In genomic region chr1:217090073-217090911, GRCh38 we compare ENCODE assay signal across 9 cellular contexts.
DNase-seq lines count a peak whose midpoint lies in the region; ATAC-seq and TF ChIP-seq lines count a peak whose summit lies in the region.
"Had no signal": no experiment of that assay in that cellular context is flagged by ENCODE, and none has a peak within 500 bp of the region (broad histone marks: within the 10 kb centered on the region; RNA-seq: fewer than 3 reads in every experiment).

No MANE protein-coding gene starts in this region.

- H3K27ac Mint-ChIP-seq in T-helper 2 cell treated with Interferon-gamma antibody and Interleukin-4, amounts not matched to agents 5 μg/mL and 100 μg/mL, for 36 hours, result no peak overlapping the region
- H3K27ac Mint-ChIP-seq in mesothelial cell of epicardium, result peak overlapping the region; percentile 89

- TF ChIP-seq CTCF in choroid plexus epithelial cell (conservative IDR thresholded peaks at IDR 0.05; ENCODE audit: low read depth, low read length), result no peak
- no peak for TF ChIP-seq CTCF in mesothelial cell of epicardium (IDR thresholded peaks at IDR 0.05; ENCODE audit: unreplicated experiment)
- TF ChIP-seq CTCF in transverse colon (IDR thresholded peaks at IDR 0.05), result no peak

- intact Hi-C loops in transverse colon (cut with DNase I; ENCODE audit: low total_unique reads), result no loop called here

- 14 to 23% methylated on average over 15 to 24 of the region's 24 CpGs for WGBS in transverse colon (ENCODE audit: low coverage in 1 of 2), 2 donors

- H3K9me3 ChIP-seq in transverse colon, result no peaks in the 10 kb centered on the region

- H3K4me3 ChIP-seq in choroid plexus epithelial cell (ENCODE audit: low read depth, low read length) (peak overlapping the region; percentile 60), transverse colon (peak overlapping the region; percentile 30 to 68 (median 52))

- in situ Hi-C loops in transverse colon (cut with MboI; ENCODE audit: low pct_ligation_motif_present in 1 of 4, low pct_unique_long_range_greater_than_20kb in 1 of 4, low sequenced_read_pairs in 3 of 4), result no loop called here

- H3K4me3 Mint-ChIP-seq in T-helper 2 cell treated with Interferon-gamma antibody and Interleukin-4, amounts not matched to agents 5 μg/mL and 100 μg/mL, for 36 hours, result peak overlapping the region; percentile 41
- peak overlapping the region; percentile 91 for H3K4me3 Mint-ChIP-seq in mesothelial cell of epicardium

- TF ChIP-seq POLR2A in transverse colon (IDR thresholded peaks at IDR 0.05), result no peak

- H3K27me3 ChIP-seq in transverse colon, result peaks cover 3% of the 10 kb centered on the region

- peaks cover 30% of the 10 kb centered on the region for H3K27me3 Mint-ChIP-seq in T-helper 2 cell treated with Interferon-gamma antibody and Interleukin-4, amounts not matched to agents 5 μg/mL and 100 μg/mL, for 36 hours (ENCODE audit: low read depth)
- H3K27me3 Mint-ChIP-seq in mesothelial cell of epicardium (ENCODE audit: low read depth), result peaks cover 39% of the 10 kb centered on the region

- H3K9me3 Mint-ChIP-seq in T-helper 2 cell treated with Interferon-gamma antibody and Interleukin-4, amounts not matched to agents 5 μg/mL and 100 μg/mL, for 36 hours, result no peaks in the 10 kb centered on the region
- H3K9me3 Mint-ChIP-seq in mesothelial cell of epicardium, result no peaks in the 10 kb centered on the region

- no peak for ATAC-seq in activated CD4-positive, CD25-positive, alpha-beta regulatory T cell treated with anti-CD3 and anti-CD28 coated beads, Interleukin-2, amount 50 U/mL, for 24 hours

- no peak for TF ChIP-seq EP300 in transverse colon (IDR thresholded peaks at IDR 0.05; ENCODE audit: low read depth)

- peaks cover 3% of the 10 kb centered on the region for H3K4me1 Mint-ChIP-seq in T-helper 2 cell treated with Interferon-gamma antibody and Interleukin-4, amounts not matched to agents 5 μg/mL and 100 μg/mL, for 36 hours (ENCODE audit: low read depth)
- H3K4me1 Mint-ChIP-seq in mesothelial cell of epicardium, result peaks cover 39% of the 10 kb centered on the region

- H3K36me3 Mint-ChIP-seq in T-helper 2 cell treated with Interferon-gamma antibody and Interleukin-4, amounts not matched to agents 5 μg/mL and 100 μg/mL, for 36 hours (ENCODE audit: low read depth), result no peaks in the 10 kb centered on the region
- peaks cover 4% of the 10 kb centered on the region for H3K36me3 Mint-ChIP-seq in mesothelial cell of epicardium
- H3K36me3 Mint-ChIP-seq: CD8-positive, alpha-beta memory T cell had no signal

- peak overlapping the region in 3 of 4 donors; percentile 16 to 84 (median 59) for H3K27ac ChIP-seq in transverse colon

- H3K36me3 ChIP-seq in transverse colon, result no peaks in the 10 kb centered on the region

- H3K4me1 ChIP-seq in transverse colon, result peaks cover 0 to 13% (median 5%) of the 10 kb centered on the region in 4 donors

- no peak for DNase-seq in T-helper 2 cell treated with Interferon-gamma antibody and Interleukin-4, amounts not matched to agents 5 μg/mL and 100 μg/mL, for 36 hours (ENCODE audit: low spot score)
- DNase-seq in T-helper 2 cell (no peak), choroid plexus epithelial cell (ENCODE audit: low read depth) (peak; percentile 23), mesothelial cell of epicardium (ENCODE audit: low spot score in 2 of 2, unreplicated experiment in 2 of 2) (peak in 1 of 2 experiments; percentile 40), transverse colon (no peak), A172 (ENCODE audit: low spot score) (no peak), HuH-7.5 (ENCODE audit: low spot score) (no peak)
- DNase-seq: CD8-positive, alpha-beta memory T cell had no signal
